Comparison of ENCODE assay signal across 1 cellular context in genomic region chr19:11813801-11814706, GRCh38.
TF ChIP-seq lines count a peak whose summit lies in the region.

ZNF440 (plus strand) TSS chr19:11814273; CDS start chr19:11814448, 175 bp downstream.

TF ChIP-seq in K562, 482 proteins besides CTCF, POLR2A, EP300 and RAD21 (continued from another document):
- peak; percentile 34 for TF ChIP-seq ARID4B (CRISPR knock-in tag; IDR thresholded peaks at IDR 0.05)
- no peak for TF ChIP-seq ZNF699 (CRISPR knock-in tag; IDR thresholded peaks at IDR 0.05; ENCODE audit: insufficient replicate concordance)
- peak; percentile 22 to 46 for TF ChIP-seq E2F6 (IDR thresholded peaks at IDR 0.05; ENCODE audit: borderline replicate concordance in 1 of 2, extremely low read depth in 1 of 2, insufficient read depth in 1 of 2, insufficient read length in 1 of 2, low read depth in 1 of 2, low read length in 1 of 2, poor library complexity in 1 of 2, severe bottlenecking in 1 of 2)
- TF ChIP-seq, protein P1, sequence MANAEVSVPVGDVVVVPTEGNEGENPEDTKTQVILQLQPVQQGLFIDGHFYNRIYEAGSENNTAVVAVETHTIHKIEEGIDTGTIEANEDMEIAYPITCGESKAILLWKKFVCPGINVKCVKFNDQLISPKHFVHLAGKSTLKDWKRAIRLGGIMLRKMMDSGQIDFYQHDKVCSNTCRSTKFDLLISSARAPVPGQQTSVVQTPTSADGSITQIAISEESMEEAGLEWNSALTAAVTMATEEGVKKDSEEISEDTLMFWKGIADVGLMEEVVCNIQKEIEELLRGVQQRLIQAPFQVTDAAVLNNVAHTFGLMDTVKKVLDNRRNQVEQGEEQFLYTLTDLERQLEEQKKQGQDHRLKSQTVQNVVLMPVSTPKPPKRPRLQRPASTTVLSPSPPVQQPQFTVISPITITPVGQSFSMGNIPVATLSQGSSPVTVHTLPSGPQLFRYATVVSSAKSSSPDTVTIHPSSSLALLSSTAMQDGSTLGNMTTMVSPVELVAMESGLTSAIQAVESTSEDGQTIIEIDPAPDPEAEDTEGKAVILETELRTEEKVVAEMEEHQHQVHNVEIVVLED (CRISPR knock-in tag; IDR thresholded peaks at IDR 0.05): no peak
- TF ChIP-seq HNRNPH1 (optimal IDR thresholded peaks at IDR 0.05; ENCODE audit: low read depth, low read length): no peak
- no peak for TF ChIP-seq TCF7 (IDR thresholded peaks at IDR 0.05; ENCODE audit: borderline replicate concordance)
- no peak for TF ChIP-seq SPI1 (IDR thresholded peaks at IDR 0.05; ENCODE audit: borderline replicate concordance, low read depth, low read length)
- TF ChIP-seq ZNF589 (CRISPR knock-in tag; IDR thresholded peaks at IDR 0.05; ENCODE audit: low read depth): no peak
- no peak for TF ChIP-seq RBBP5 (IDR thresholded peaks at IDR 0.05; ENCODE audit: borderline replicate concordance, insufficient read depth, low read length, poor library complexity, severe bottlenecking)
- TF ChIP-seq, protein P2, sequence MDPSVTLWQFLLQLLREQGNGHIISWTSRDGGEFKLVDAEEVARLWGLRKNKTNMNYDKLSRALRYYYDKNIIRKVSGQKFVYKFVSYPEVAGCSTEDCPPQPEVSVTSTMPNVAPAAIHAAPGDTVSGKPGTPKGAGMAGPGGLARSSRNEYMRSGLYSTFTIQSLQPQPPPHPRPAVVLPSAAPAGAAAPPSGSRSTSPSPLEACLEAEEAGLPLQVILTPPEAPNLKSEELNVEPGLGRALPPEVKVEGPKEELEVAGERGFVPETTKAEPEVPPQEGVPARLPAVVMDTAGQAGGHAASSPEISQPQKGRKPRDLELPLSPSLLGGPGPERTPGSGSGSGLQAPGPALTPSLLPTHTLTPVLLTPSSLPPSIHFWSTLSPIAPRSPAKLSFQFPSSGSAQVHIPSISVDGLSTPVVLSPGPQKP (CRISPR knock-in tag; IDR thresholded peaks at IDR 0.05): no peak
- TF ChIP-seq KDM5B (IDR thresholded peaks at IDR 0.05; ENCODE audit: insufficient replicate concordance, low read depth, low read length): peak; percentile 98
- TF ChIP-seq HLTF (IDR thresholded peaks at IDR 0.05): no peak
- TF ChIP-seq RNF2 (IDR thresholded peaks at IDR 0.05): 0 out of 2 replicates have a peak, but pooled peaks have one; percentile 12
- TF ChIP-seq GABPB1 (CRISPR knock-in tag; IDR thresholded peaks at IDR 0.05): peak; percentile 39
- TF ChIP-seq, protein P3, sequence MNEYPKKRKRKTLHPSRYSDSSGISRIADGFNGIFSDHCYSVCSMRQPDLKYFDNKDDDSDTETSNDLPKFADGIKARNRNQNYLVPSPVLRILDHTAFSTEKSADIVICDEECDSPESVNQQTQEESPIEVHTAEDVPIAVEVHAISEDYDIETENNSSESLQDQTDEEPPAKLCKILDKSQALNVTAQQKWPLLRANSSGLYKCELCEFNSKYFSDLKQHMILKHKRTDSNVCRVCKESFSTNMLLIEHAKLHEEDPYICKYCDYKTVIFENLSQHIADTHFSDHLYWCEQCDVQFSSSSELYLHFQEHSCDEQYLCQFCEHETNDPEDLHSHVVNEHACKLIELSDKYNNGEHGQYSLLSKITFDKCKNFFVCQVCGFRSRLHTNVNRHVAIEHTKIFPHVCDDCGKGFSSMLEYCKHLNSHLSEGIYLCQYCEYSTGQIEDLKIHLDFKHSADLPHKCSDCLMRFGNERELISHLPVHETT (CRISPR knock-in tag; conservative IDR thresholded peaks at IDR 0.05 in 1 of 2, IDR thresholded peaks at IDR 0.05 in 1 of 2): no peak
- no peak for TF ChIP-seq AFF1 (IDR thresholded peaks at IDR 0.05; ENCODE audit: low read depth in 1 of 2, partially characterized antibody in 2 of 2)
- TF ChIP-seq, protein P4, sequence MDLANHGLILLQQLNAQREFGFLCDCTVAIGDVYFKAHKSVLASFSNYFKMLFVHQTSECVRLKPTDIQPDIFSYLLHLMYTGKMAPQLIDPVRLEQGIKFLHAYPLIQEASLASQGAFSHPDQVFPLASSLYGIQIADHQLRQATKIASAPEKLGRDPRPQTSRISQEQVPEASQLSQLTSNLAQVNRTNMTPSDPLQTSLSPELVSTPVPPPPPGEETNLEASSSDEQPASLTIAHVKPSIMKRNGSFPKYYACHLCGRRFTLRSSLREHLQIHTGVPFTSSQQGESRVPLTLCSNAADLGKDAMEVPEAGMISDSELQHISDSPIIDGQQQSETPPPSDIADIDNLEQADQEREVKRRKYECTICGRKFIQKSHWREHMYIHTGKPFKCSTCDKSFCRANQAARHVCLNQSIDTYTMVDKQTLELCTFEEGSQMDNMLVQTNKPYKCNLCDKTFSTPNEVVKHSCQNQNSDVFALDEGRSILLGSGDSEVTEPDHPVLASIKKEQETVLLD (IDR thresholded peaks at IDR 0.05): no peak
- 0 out of 2 replicates have a peak, but pooled peaks have one; percentile 33 for TF ChIP-seq FOXP1 (CRISPR knock-in tag; IDR thresholded peaks at IDR 0.05)
- no peak for TF ChIP-seq SREBF2 (CRISPR knock-in tag; IDR thresholded peaks at IDR 0.05)
- TF ChIP-seq ZNF561 (CRISPR knock-in tag; conservative IDR thresholded peaks at IDR 0.05): no peak
- no peak for TF ChIP-seq ZNF174 (CRISPR knock-in tag; IDR thresholded peaks at IDR 0.05)
- no peak for TF ChIP-seq KLF1 (tag; IDR thresholded peaks at IDR 0.05)
- no peak for TF ChIP-seq MCM3 (IDR thresholded peaks at IDR 0.05)
- TF ChIP-seq, protein P5, sequence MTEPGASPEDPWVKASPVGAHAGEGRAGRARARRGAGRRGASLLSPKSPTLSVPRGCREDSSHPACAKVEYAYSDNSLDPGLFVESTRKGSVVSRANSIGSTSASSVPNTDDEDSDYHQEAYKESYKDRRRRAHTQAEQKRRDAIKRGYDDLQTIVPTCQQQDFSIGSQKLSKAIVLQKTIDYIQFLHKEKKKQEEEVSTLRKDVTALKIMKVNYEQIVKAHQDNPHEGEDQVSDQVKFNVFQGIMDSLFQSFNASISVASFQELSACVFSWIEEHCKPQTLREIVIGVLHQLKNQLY (CRISPR knock-in tag; conservative IDR thresholded peaks at IDR 0.05): no peak
- no peak for TF ChIP-seq WHSC1 (IDR thresholded peaks at IDR 0.05; ENCODE audit: low read length)
- TF ChIP-seq TCF15 (CRISPR knock-in tag; IDR thresholded peaks at IDR 0.05): no peak
- no peak for TF ChIP-seq DACH1 (IDR thresholded peaks at IDR 0.05; ENCODE audit: partially characterized antibody)
- TF ChIP-seq, protein P6, sequence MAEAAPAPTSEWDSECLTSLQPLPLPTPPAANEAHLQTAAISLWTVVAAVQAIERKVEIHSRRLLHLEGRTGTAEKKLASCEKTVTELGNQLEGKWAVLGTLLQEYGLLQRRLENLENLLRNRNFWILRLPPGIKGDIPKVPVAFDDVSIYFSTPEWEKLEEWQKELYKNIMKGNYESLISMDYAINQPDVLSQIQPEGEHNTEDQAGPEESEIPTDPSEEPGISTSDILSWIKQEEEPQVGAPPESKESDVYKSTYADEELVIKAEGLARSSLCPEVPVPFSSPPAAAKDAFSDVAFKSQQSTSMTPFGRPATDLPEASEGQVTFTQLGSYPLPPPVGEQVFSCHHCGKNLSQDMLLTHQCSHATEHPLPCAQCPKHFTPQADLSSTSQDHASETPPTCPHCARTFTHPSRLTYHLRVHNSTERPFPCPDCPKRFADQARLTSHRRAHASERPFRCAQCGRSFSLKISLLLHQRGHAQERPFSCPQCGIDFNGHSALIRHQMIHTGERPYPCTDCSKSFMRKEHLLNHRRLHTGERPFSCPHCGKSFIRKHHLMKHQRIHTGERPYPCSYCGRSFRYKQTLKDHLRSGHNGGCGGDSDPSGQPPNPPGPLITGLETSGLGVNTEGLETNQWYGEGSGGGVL (CRISPR knock-in tag; IDR thresholded peaks at IDR 0.05): no peak
- peak; percentile 69; the same call in 1 of the 2 replicates for TF ChIP-seq ZBED1 (IDR thresholded peaks at IDR 0.05)
- TF ChIP-seq CCAR2 (IDR thresholded peaks at IDR 0.05; ENCODE audit: low read depth, low read length): no peak
- peak; percentile 79 for TF ChIP-seq CHD1 (IDR thresholded peaks at IDR 0.05; ENCODE audit: low read length)
- TF ChIP-seq TAF7 (tag; IDR thresholded peaks at IDR 0.05): peak; percentile 94
